ENCODE assay signal across 18 cellular contexts in the genomic region with DNA sequence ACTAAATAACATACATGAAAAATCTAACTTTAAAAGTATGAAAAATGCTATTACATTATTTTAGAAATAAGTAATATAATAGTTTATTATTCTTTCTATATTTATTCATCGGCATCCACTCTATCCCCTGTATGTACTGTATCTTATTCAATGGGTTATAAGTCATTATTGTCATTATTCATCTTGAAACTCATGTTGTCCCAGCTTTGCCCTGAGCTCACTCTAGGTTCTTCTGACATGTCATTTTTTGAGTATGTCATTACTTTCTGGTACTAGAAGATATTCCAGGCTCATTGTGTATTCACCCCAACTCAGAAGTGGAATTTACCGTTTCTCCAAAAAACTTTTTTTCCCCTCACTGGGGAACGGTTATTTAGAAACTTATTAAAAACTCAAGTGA. TPM values are rescaled to one million over a fixed set of nuclear protein-coding genes. Genes with fewer than 3 reads are reported as not detected.
DNase-seq lines count a peak whose midpoint lies in the region; ATAC-seq, FAIRE-seq and TF ChIP-seq lines count a peak whose summit lies in the region.
"Had no signal": no experiment of that assay in that cellular context is flagged by ENCODE, and none has a peak within 500 bp of the region (broad histone marks: within the 10 kb centered on the region; RNA-seq: fewer than 3 reads in every experiment).

No MANE protein-coding gene starts in this region.

- H3K4me1 Mint-ChIP-seq in activated T-cell treated with anti-CD3 and anti-CD28 coated beads, Interleukin-2, amount 50 U/mL, for 4 hours (ENCODE audit: low read depth): peaks cover 8% of the 10 kb centered on the region
- peaks cover 0 to 9% (median 4%) of the 10 kb centered on the region in 7 donors for H3K4me1 Mint-ChIP-seq in naive thymus-derived CD4-positive, alpha-beta T cell

- TF ChIP-seq CTCF in GM12864 (IDR thresholded peaks at IDR 0.05; ENCODE audit: low read depth, low read length, missing control alignments) (no peak), omental fat pad (IDR thresholded peaks at IDR 0.05) (no peak)

- intact Hi-C loops in naive thymus-derived CD4-positive, alpha-beta T cell (cut with micrococcal nuclease): no loop called here

- no peaks in the 10 kb centered on the region for H3K4me1 ChIP-seq in naive thymus-derived CD4-positive, alpha-beta T cell (ENCODE audit: control insufficient read depth in 2 of 2, insufficient read depth in 2 of 2, low read length in 2 of 2)

- ATAC-seq in activated T-cell treated with anti-CD3 and anti-CD28 coated beads, Interleukin-2, amount 50 U/mL, for 4 hours: peak; percentile 57 to 80
- ATAC-seq in naive thymus-derived CD4-positive, alpha-beta T cell: no peak
- no peak for ATAC-seq in omental fat pad (ENCODE audit: low FRiP score)
- ATAC-seq: CD8-positive, alpha-beta T cell had no signal

- no peaks in the 10 kb centered on the region for H3K27me3 ChIP-seq in naive thymus-derived CD4-positive, alpha-beta T cell (ENCODE audit: control insufficient read depth in 2 of 2, insufficient read depth in 2 of 2, low read length in 2 of 2)
- H3K27me3 ChIP-seq: BLaER1 treated with 17β-estradiol and CSF1 and Interleukin-3, amounts not matched to agents 10 nM and 100 nM had no signal

- no peak for DNase-seq in activated T-cell treated with anti-CD3 and anti-CD28 coated beads, Interleukin-2, amount 50 U/mL, for 4 hours
- DNase-seq in activated T-cell treated with anti-CD3 and anti-CD28 coated beads, Interleukin-2, amount 50 U/mL, for 48 hours: no peak
- DNase-seq in GM12864 (ENCODE audit: low read depth) (peak; percentile 7), GM19239 (ENCODE audit: insufficient read length, low spot score) (no peak), occipital lobe (lab: John Stamatoyannopoulos, UW) (no peak), omental fat pad (ENCODE audit: low spot score) (no peak)
- DNase-seq in naive thymus-derived CD4-positive, alpha-beta T cell: no peak
- DNase-seq: Calu3; CD8-positive, alpha-beta T cell; EL; HFFc6; KG1; NCI-H1694 treated with DMSO at 0.1 percent for 48 hours; NCI-H748 treated with DMSO at 0.1 percent for 48 hours; Right ventricle myocardium superior had no signal

- no peak overlapping the region for H3K27ac ChIP-seq in naive thymus-derived CD4-positive, alpha-beta T cell (ENCODE audit: low read depth, low read length)
- H3K27ac ChIP-seq: BLaER1 treated with 17β-estradiol and CSF1 and Interleukin-3, amounts not matched to agents 10 nM and 100 nM had no signal

- FAIRE-seq in GM19239 (lab: Jason Lieb, UNC) (peak; percentile 4), islet of Langerhans (lab: Jason Lieb, UNC) (peak; percentile 5)
- FAIRE-seq: RCC 7860 had no signal

- H3K4me3 Mint-ChIP-seq in activated T-cell treated with anti-CD3 and anti-CD28 coated beads, Interleukin-2, amount 50 U/mL, for 4 hours: no peak overlapping the region
- no peak overlapping the region for H3K4me3 Mint-ChIP-seq in naive thymus-derived CD4-positive, alpha-beta T cell
- H3K4me3 Mint-ChIP-seq: CD8-positive, alpha-beta T cell; HFFc6 had no signal

- no peaks in the 10 kb centered on the region for H3K27me3 Mint-ChIP-seq in activated T-cell treated with anti-CD3 and anti-CD28 coated beads, Interleukin-2, amount 50 U/mL, for 4 hours (ENCODE audit: low read depth)
- no peaks in the 10 kb centered on the region for H3K27me3 Mint-ChIP-seq in naive thymus-derived CD4-positive, alpha-beta T cell

- H3K36me3 ChIP-seq in naive thymus-derived CD4-positive, alpha-beta T cell (ENCODE audit: control insufficient read depth in 2 of 3, insufficient read depth in 3 of 3, low read length in 3 of 3): peaks cover 0 to 27% (median 5%) of the 10 kb centered on the region in 3 experiments

- H3K27ac Mint-ChIP-seq in naive thymus-derived CD4-positive, alpha-beta T cell: no peak overlapping the region
- H3K27ac Mint-ChIP-seq: CD8-positive, alpha-beta T cell had no signal

- peaks cover 9% of the 10 kb centered on the region for H3K36me3 Mint-ChIP-seq in activated T-cell treated with anti-CD3 and anti-CD28 coated beads, Interleukin-2, amount 50 U/mL, for 4 hours (ENCODE audit: insufficient read depth)
- peaks cover 0 to 28% (median 5%) of the 10 kb centered on the region in 5 donors for H3K36me3 Mint-ChIP-seq in naive thymus-derived CD4-positive, alpha-beta T cell

- H3K9me3 Mint-ChIP-seq in activated T-cell treated with anti-CD3 and anti-CD28 coated beads, Interleukin-2, amount 50 U/mL, for 4 hours: no peaks in the 10 kb centered on the region
- H3K9me3 Mint-ChIP-seq in naive thymus-derived CD4-positive, alpha-beta T cell: no peaks in the 10 kb centered on the region
- H3K9me3 Mint-ChIP-seq: CD8-positive, alpha-beta T cell; HFFc6 had no signal

- H3K9me3 ChIP-seq in naive thymus-derived CD4-positive, alpha-beta T cell (ENCODE audit: control insufficient read depth in 2 of 3, low read length in 3 of 3): no peaks in the 10 kb centered on the region

- CTCF ChIA-PET in naive thymus-derived CD4-positive, alpha-beta T cell (lab: Charles Lee): interaction anchor here (0.6 kb wide), 1 partner anchor 11 kb away, joined by 5 read pairs; no protein-coding TSS in a partner anchor

- POLR2A ChIA-PET in naive thymus-derived CD4-positive, alpha-beta T cell (lab: Charles Lee): no interaction called here

- H3K4me3 ChIP-seq in GM12864 (ENCODE audit: low read depth, low read length): no peak overlapping the region
- no peak overlapping the region for H3K4me3 ChIP-seq in naive thymus-derived CD4-positive, alpha-beta T cell (ENCODE audit: low read length)
- H3K4me3 ChIP-seq: BLaER1 treated with 17β-estradiol and CSF1 and Interleukin-3, amounts not matched to agents 10 nM and 100 nM had no signal

RNA-seq across cellular contexts. Expression of gene MNT, which starts 53.0 kb away (rescaled TPM):
- total RNA-seq in activated T-cell treated with anti-CD3 and anti-CD28 coated beads, Interleukin-2, amount 50 U/mL, for 4 hours: 10 to 100 TPM; 27.8 to 30.7 (median 29.5) TPM
- 7.6 TPM for total RNA-seq in occipital lobe
- total RNA-seq in naive thymus-derived CD4-positive, alpha-beta T cell: 100 to 1,000 TPM in 1 of 5 experiments, 10 to 100 TPM in 4; 31.4 to 106 (median 55.5) TPM
- 1 to 10 TPM in 1 of 2 donors, under 1 TPM in 1; 0.65 to 1.0 TPM for polyA plus RNA-seq in naive thymus-derived CD4-positive, alpha-beta T cell
- 10 to 100 TPM; 11.9 to 23.2 (median 18.5) TPM for total RNA-seq in omental fat pad

RNA-seq across cellular contexts. Expression of gene METTL16, which starts 57.8 kb away (rescaled TPM):
- total RNA-seq in activated T-cell treated with anti-CD3 and anti-CD28 coated beads, Interleukin-2, amount 50 U/mL, for 4 hours: 10 to 100 TPM; 69.7 to 73.9 (median 70.0) TPM
- total RNA-seq in occipital lobe (17.0 TPM), omental fat pad (10 to 100 TPM; 12.6 to 45.1 (median 19.1) TPM)
- total RNA-seq in naive thymus-derived CD4-positive, alpha-beta T cell: 10 to 100 TPM; 33.5 to 67.7 (median 52.7) TPM
- polyA plus RNA-seq in naive thymus-derived CD4-positive, alpha-beta T cell: 10 to 100 TPM; 21.0 to 31.4 TPM

Comparison
In these comparisons a context has a peak if more than half of its experiments do, and no peak if none do; other contexts are left out.
1. ATAC-seq: peak in activated T-cell treated with anti-CD3 and anti-CD28 coated beads, Interleukin-2, amount 50 U/mL, for 4 hours (2 of 2); none in naive thymus-derived CD4-positive, alpha-beta T cell (single experiment) and omental fat pad (single experiment).